ENCODE assay signal across 12 cellular contexts in the genomic region with DNA sequence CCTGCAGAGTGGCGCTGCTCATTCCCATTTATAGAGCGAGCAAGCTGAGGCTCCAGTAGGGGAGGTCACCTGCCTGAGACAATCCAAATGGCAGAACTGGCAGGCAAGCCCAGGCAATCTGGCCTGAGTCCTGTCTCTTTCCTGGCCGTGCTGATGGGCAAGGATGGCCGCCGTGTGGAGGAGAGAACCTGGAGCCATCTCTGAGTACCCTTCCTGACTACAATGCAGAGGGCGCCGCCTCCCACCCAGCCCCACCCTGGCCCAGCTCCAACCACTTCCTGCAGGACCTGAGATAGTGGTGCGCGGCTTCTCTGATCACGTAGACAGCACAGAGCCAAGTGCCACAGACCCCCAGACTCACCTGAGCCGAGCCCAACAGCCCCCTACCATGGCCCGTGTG. TPM values are rescaled to one million over a fixed set of nuclear protein-coding genes. Genes with fewer than 3 reads are reported as not detected.
DNase-seq lines count a peak whose midpoint lies in the region; ATAC-seq and TF ChIP-seq lines count a peak whose summit lies in the region.
"Had no signal": no experiment of that assay in that cellular context is flagged by ENCODE, and none has a peak within 500 bp of the region (broad histone marks: within the 10 kb centered on the region; RNA-seq: fewer than 3 reads in every experiment).

No MANE protein-coding gene starts in this region.

- CTCF ChIA-PET in activated CD4-positive, alpha-beta T cell treated with anti-CD3 and anti-CD28 coated beads, Interleukin-2, amount 10 ng/mL, durations not matched to agents 7 days and 5 days (lab: Charles Lee) = interaction anchor here (0.6 to 10.9 kb wide), 8 partner anchors 9 to 221 kb away, joined by 3 to 91 read pairs (median 14); partner anchors contain the start of gene TWF2
- CTCF ChIA-PET in activated CD8-positive, alpha-beta T cell treated with anti-CD3 and anti-CD28 coated beads, Interleukin-2, amount 10 ng/mL, durations not matched to agents 7 days and 5 days (lab: Charles Lee) = interaction anchor here (0.8 to 9.7 kb wide), 12 partner anchors 15 to 217 kb away, joined by 3 to 176 read pairs (median 6); partner anchors contain the start of gene TWF2
- CTCF ChIA-PET in WTC11 (lab: Charles Lee) = interaction anchor here (0.5 to 11.5 kb wide), 7 partner anchors 16 to 229 kb away, joined by 3 to 222 read pairs (median 9); partner anchors contain the start of gene TWF2

- peaks cover 83% of the 10 kb centered on the region for H3K4me1 Mint-ChIP-seq in activated CD4-positive, alpha-beta T cell treated with anti-CD3 and anti-CD28 coated beads, Interleukin-2, amount 10 ng/mL, durations not matched to agents 7 days and 5 days
- H3K4me1 Mint-ChIP-seq in activated CD8-positive, alpha-beta T cell treated with anti-CD3 and anti-CD28 coated beads, Interleukin-2, amount 10 ng/mL, durations not matched to agents 7 days and 5 days (ENCODE audit: low read depth) = peaks cover 84% of the 10 kb centered on the region
- H3K4me1 Mint-ChIP-seq in immature natural killer cell = peaks cover 39 to 43% of the 10 kb centered on the region in 2 donors
- H3K4me1 Mint-ChIP-seq in WTC11 = peaks cover 6% of the 10 kb centered on the region; the same call in 1 of the 2 replicates

- peaks cover 30% of the 10 kb centered on the region for H3K36me3 Mint-ChIP-seq in activated CD4-positive, alpha-beta T cell treated with anti-CD3 and anti-CD28 coated beads, Interleukin-2, amount 10 ng/mL, durations not matched to agents 7 days and 5 days (ENCODE audit: low read depth)
- peaks cover 44% of the 10 kb centered on the region for H3K36me3 Mint-ChIP-seq in activated CD8-positive, alpha-beta T cell treated with anti-CD3 and anti-CD28 coated beads, Interleukin-2, amount 10 ng/mL, durations not matched to agents 7 days and 5 days (ENCODE audit: low read depth)
- H3K36me3 Mint-ChIP-seq in immature natural killer cell (peaks cover 15 to 21% (median 20%) of the 10 kb centered on the region in 3 donors), WTC11 (peaks cover 23% of the 10 kb centered on the region)

- DNase-seq in activated CD4-positive, alpha-beta T cell treated with anti-CD3 and anti-CD28 coated beads, Interleukin-2, amount 10 ng/mL, durations not matched to agents 7 days and 5 days = peak; percentile 48
- DNase-seq in activated CD4-positive, alpha-beta T cell treated with anti-CD3 and anti-CD28 coated beads for 4 hours = no peak
- DNase-seq in activated CD8-positive, alpha-beta T cell treated with anti-CD3 and anti-CD28 coated beads, Interleukin-2, amount 10 ng/mL, durations not matched to agents 7 days and 5 days = peak; percentile 77
- DNase-seq in immature natural killer cell = peak; percentile 24 to 38 (median 24)
- DNase-seq in stimulated activated naive CD8-positive, alpha-beta T cell treated with anti-CD3 and anti-CD28 coated beads, Interleukin-15, Interleukin-2, amounts not matched to agents 100 U/mL and 50 U/mL, for 24 hours = peak; percentile 52
- no peak for DNase-seq in RPMI8226
- no peak for DNase-seq in WTC11 (ENCODE audit: low spot score)
- DNase-seq in Kasumi-1 (lab: John Stamatoyannopoulos, UW) = no peak
- DNase-seq: NCI-H524; stimulated activated CD4-positive, alpha-beta T cell treated with anti-CD3 and anti-CD28 coated beads, Interleukin-2, amount 100 ng/mL, for 48 hours; T-helper 9 cell had no signal

- peak overlapping the region; percentile 93 for H3K27ac Mint-ChIP-seq in activated CD4-positive, alpha-beta T cell treated with anti-CD3 and anti-CD28 coated beads, Interleukin-2, amount 10 ng/mL, durations not matched to agents 7 days and 5 days
- H3K27ac Mint-ChIP-seq in activated CD8-positive, alpha-beta T cell treated with anti-CD3 and anti-CD28 coated beads, Interleukin-2, amount 10 ng/mL, durations not matched to agents 7 days and 5 days = peak overlapping the region; percentile 89
- H3K27ac Mint-ChIP-seq in immature natural killer cell = peak overlapping the region; percentile 39 to 90 (median 75)
- H3K27ac Mint-ChIP-seq in WTC11 = no peak overlapping the region

- no peak for TF ChIP-seq CTCF in WTC11 (IDR thresholded peaks at IDR 0.05)

- POLR2A ChIA-PET in activated CD4-positive, alpha-beta T cell treated with anti-CD3 and anti-CD28 coated beads, Interleukin-2, amount 10 ng/mL, durations not matched to agents 7 days and 5 days (lab: Charles Lee) = no interaction called here
- POLR2A ChIA-PET in activated CD8-positive, alpha-beta T cell treated with anti-CD3 and anti-CD28 coated beads, Interleukin-2, amount 10 ng/mL, durations not matched to agents 7 days and 5 days (lab: Charles Lee) = interaction anchor here (0.6 to 7.9 kb wide), 7 partner anchors 9 to 121 kb away, joined by 3 to 53 read pairs (median 4); partner anchors contain the start of genes GLYCTK and WDR82
- POLR2A ChIA-PET in WTC11 (lab: Charles Lee) = interaction anchor here (0.8 kb wide), 1 partner anchor 59 kb away, joined by 3 read pairs; no protein-coding TSS in a partner anchor

- ATAC-seq in activated CD8-positive, alpha-beta T cell treated with anti-CD3 and anti-CD28 coated beads, Interleukin-2, amount 10 ng/mL, durations not matched to agents 7 days and 5 days = peak; percentile 57
- ATAC-seq in stimulated activated naive CD8-positive, alpha-beta T cell treated with anti-CD3 and anti-CD28 coated beads, Interleukin-15, Interleukin-2, amounts not matched to agents 100 U/mL and 50 U/mL, for 24 hours = no peak
- no peak for ATAC-seq in WTC11

- no peaks in the 10 kb centered on the region for H3K27me3 Mint-ChIP-seq in activated CD4-positive, alpha-beta T cell treated with anti-CD3 and anti-CD28 coated beads, Interleukin-2, amount 10 ng/mL, durations not matched to agents 7 days and 5 days
- H3K27me3 Mint-ChIP-seq in activated CD8-positive, alpha-beta T cell treated with anti-CD3 and anti-CD28 coated beads, Interleukin-2, amount 10 ng/mL, durations not matched to agents 7 days and 5 days (ENCODE audit: low read depth) = no peaks in the 10 kb centered on the region
- H3K27me3 Mint-ChIP-seq in immature natural killer cell (ENCODE audit: low read depth in 3 of 3) = peaks cover 0 to 5% (median 0%) of the 10 kb centered on the region in 3 donors
- no peaks in the 10 kb centered on the region for H3K27me3 Mint-ChIP-seq in WTC11 (ENCODE audit: low read depth)

- H3K4me3 Mint-ChIP-seq in activated CD4-positive, alpha-beta T cell treated with anti-CD3 and anti-CD28 coated beads, Interleukin-2, amount 10 ng/mL, durations not matched to agents 7 days and 5 days = peak overlapping the region; percentile 59
- peak overlapping the region; percentile 79 for H3K4me3 Mint-ChIP-seq in activated CD8-positive, alpha-beta T cell treated with anti-CD3 and anti-CD28 coated beads, Interleukin-2, amount 10 ng/mL, durations not matched to agents 7 days and 5 days
- peak overlapping the region; percentile 74 to 82 (median 80) for H3K4me3 Mint-ChIP-seq in immature natural killer cell
- no peak overlapping the region for H3K4me3 Mint-ChIP-seq in WTC11

- H3K9me3 Mint-ChIP-seq in activated CD4-positive, alpha-beta T cell treated with anti-CD3 and anti-CD28 coated beads, Interleukin-2, amount 10 ng/mL, durations not matched to agents 7 days and 5 days = no peaks in the 10 kb centered on the region
- no peaks in the 10 kb centered on the region for H3K9me3 Mint-ChIP-seq in activated CD8-positive, alpha-beta T cell treated with anti-CD3 and anti-CD28 coated beads, Interleukin-2, amount 10 ng/mL, durations not matched to agents 7 days and 5 days (ENCODE audit: insufficient read depth)
- H3K9me3 Mint-ChIP-seq in immature natural killer cell (no peaks in the 10 kb centered on the region), WTC11 (no peaks in the 10 kb centered on the region)

TF ChIP-seq in WTC11, 78 proteins besides CTCF, POLR2A, EP300 and RAD21 (continues in another document):
- no peak for TF ChIP-seq KAT7 (CRISPR knock-in tag; IDR thresholded peaks at IDR 0.05; ENCODE audit: borderline replicate concordance)

RNA-seq across cellular contexts. Expression of gene TLR9, which starts 7.0 kb away (rescaled TPM):
- under 1 TPM; 0.55 to 0.65 TPM for total RNA-seq in activated CD4-positive, alpha-beta T cell treated with anti-CD3 and anti-CD28 coated beads, Interleukin-2, amount 10 ng/mL, durations not matched to agents 7 days and 5 days
- under 1 TPM; 0.52 to 0.79 TPM for total RNA-seq in activated CD8-positive, alpha-beta T cell treated with anti-CD3 and anti-CD28 coated beads, Interleukin-2, amount 10 ng/mL, durations not matched to agents 7 days and 5 days
- polyA plus RNA-seq in immature natural killer cell = not detected
- not detected in 3 replicates for total RNA-seq in WTC11 (2021)
- total RNA-seq: fibroblast of villous mesenchyme had no signal

RNA-seq across cellular contexts. Expression of gene ALAS1, which starts 20.5 kb away (rescaled TPM):
- 10 to 100 TPM; 47.5 to 58.4 TPM for total RNA-seq in activated CD4-positive, alpha-beta T cell treated with anti-CD3 and anti-CD28 coated beads, Interleukin-2, amount 10 ng/mL, durations not matched to agents 7 days and 5 days
- 10 to 100 TPM; 57.7 to 60.8 TPM for total RNA-seq in activated CD8-positive, alpha-beta T cell treated with anti-CD3 and anti-CD28 coated beads, Interleukin-2, amount 10 ng/mL, durations not matched to agents 7 days and 5 days
- polyA plus RNA-seq in immature natural killer cell = 10 to 100 TPM; 18.0 to 37.0 (median 27.4) TPM
- 39.1 to 43.0 TPM (median 39.4 TPM) in 3 replicates for total RNA-seq in WTC11 (2021)

RNA-seq across cellular contexts. Expression of gene TWF2, which starts 20.5 kb away (rescaled TPM):
- 100 to 1,000 TPM; 117 to 119 TPM for total RNA-seq in activated CD4-positive, alpha-beta T cell treated with anti-CD3 and anti-CD28 coated beads, Interleukin-2, amount 10 ng/mL, durations not matched to agents 7 days and 5 days
- total RNA-seq in activated CD8-positive, alpha-beta T cell treated with anti-CD3 and anti-CD28 coated beads, Interleukin-2, amount 10 ng/mL, durations not matched to agents 7 days and 5 days = 100 to 1,000 TPM; 154 to 162 TPM
- polyA plus RNA-seq in immature natural killer cell = 100 to 1,000 TPM in 2 of 3 donors, 10 to 100 TPM in 1; 96.4 to 159 (median 143) TPM
- 60.8 to 71.1 TPM (median 66.3 TPM) in 3 replicates for total RNA-seq in WTC11 (2021)

RNA-seq across cellular contexts. Expression of gene PPM1M, which starts 27.1 kb away (rescaled TPM):
- total RNA-seq in activated CD4-positive, alpha-beta T cell treated with anti-CD3 and anti-CD28 coated beads, Interleukin-2, amount 10 ng/mL, durations not matched to agents 7 days and 5 days = 10 to 100 TPM; 82.2 to 92.7 TPM
- total RNA-seq in activated CD8-positive, alpha-beta T cell treated with anti-CD3 and anti-CD28 coated beads, Interleukin-2, amount 10 ng/mL, durations not matched to agents 7 days and 5 days = 10 to 100 TPM; 90.7 to 91.9 TPM
- polyA plus RNA-seq in immature natural killer cell = 10 to 100 TPM; 57.1 to 83.6 (median 66.8) TPM
- total RNA-seq in WTC11 (2021) = 5.1 to 7.0 TPM (median 6.0 TPM) in 3 replicates

RNA-seq across cellular contexts. Expression of gene WDR82, which starts 60.0 kb away (rescaled TPM):
- total RNA-seq in activated CD4-positive, alpha-beta T cell treated with anti-CD3 and anti-CD28 coated beads, Interleukin-2, amount 10 ng/mL, durations not matched to agents 7 days and 5 days = 100 to 1,000 TPM; 140 to 143 TPM
- 100 to 1,000 TPM; 131 TPM for total RNA-seq in activated CD8-positive, alpha-beta T cell treated with anti-CD3 and anti-CD28 coated beads, Interleukin-2, amount 10 ng/mL, durations not matched to agents 7 days and 5 days
- 10 to 100 TPM; 76.9 to 99.5 (median 81.5) TPM for polyA plus RNA-seq in immature natural killer cell
- total RNA-seq in WTC11 (2021) = 64.6 to 69.7 TPM (median 64.9 TPM) in 3 replicates

Comparison
In these comparisons a context has a peak if more than half of its experiments do, and no peak if none do; other contexts are left out.
1. DNase-seq: peak in activated CD4-positive, alpha-beta T cell treated with anti-CD3 and anti-CD28 coated beads, Interleukin-2, amount 10 ng/mL, durations not matched to agents 7 days and 5 days (single experiment), activated CD8-positive, alpha-beta T cell treated with anti-CD3 and anti-CD28 coated beads, Interleukin-2, amount 10 ng/mL, durations not matched to agents 7 days and 5 days (single experiment), immature natural killer cell (3 of 3) and stimulated activated naive CD8-positive, alpha-beta T cell treated with anti-CD3 and anti-CD28 coated beads, Interleukin-15, Interleukin-2, amounts not matched to agents 100 U/mL and 50 U/mL, for 24 hours (single experiment); none in activated CD4-positive, alpha-beta T cell treated with anti-CD3 and anti-CD28 coated beads for 4 hours (0 of 2), RPMI8226 (single experiment), WTC11 (single experiment) and Kasumi-1 (0 of 2).